Comparison of ENCODE assay signal across 8 cellular contexts in the genomic region with DNA sequence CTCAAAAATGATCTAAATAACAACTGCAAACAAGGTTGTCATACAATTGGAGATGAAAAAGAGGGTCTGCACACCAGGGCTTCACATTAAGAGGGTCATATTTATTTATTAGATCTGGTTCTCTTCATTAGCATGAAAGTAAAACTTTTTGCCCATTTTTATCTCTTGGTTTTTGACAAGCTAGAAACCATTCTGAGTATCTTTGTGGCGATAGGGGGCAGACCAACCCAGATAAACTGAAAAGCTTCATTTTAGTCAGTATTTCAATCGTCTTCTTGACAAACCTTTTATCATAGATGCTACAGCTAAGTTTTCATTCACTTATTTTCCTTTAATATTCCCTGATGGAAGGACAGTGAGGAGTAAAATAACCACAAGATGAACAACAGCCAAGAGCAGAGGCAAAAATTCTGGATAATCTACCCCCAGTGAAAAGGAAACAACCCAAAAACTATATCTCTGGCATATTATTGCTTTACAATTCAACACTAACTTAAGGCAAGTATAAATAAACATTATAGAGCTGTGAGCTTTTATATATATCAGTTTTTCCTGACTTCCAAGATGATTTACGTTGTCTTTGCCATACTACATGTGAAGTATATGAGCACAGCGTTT. TPM values are rescaled to one million over a fixed set of nuclear protein-coding genes. Genes with fewer than 3 reads are reported as not detected.
DNase-seq lines count a peak whose midpoint lies in the region; ATAC-seq lines count a peak whose summit lies in the region.

No MANE protein-coding gene starts in this region.

- no peaks in the 10 kb centered on the region for H3K9me3 Mint-ChIP-seq in activated naive CD4-positive, alpha-beta T cell treated with anti-CD3 and anti-CD28 coated beads for 36 hours

- H3K4me1 Mint-ChIP-seq in activated naive CD4-positive, alpha-beta T cell treated with anti-CD3 and anti-CD28 coated beads for 36 hours (ENCODE audit: low read depth): peaks cover 73% of the 10 kb centered on the region

- H3K27ac Mint-ChIP-seq in activated naive CD4-positive, alpha-beta T cell treated with anti-CD3 and anti-CD28 coated beads for 36 hours: peak overlapping the region; percentile 59

- peaks cover 64% of the 10 kb centered on the region for H3K36me3 ChIP-seq in KOPT-K1 (ENCODE audit: insufficient read depth, low read length)

- peaks cover 11% of the 10 kb centered on the region for H3K9me3 ChIP-seq in KOPT-K1 (ENCODE audit: insufficient read depth, low read length, poor library complexity, severe bottlenecking)

- H3K4me3 Mint-ChIP-seq in activated naive CD4-positive, alpha-beta T cell treated with anti-CD3 and anti-CD28 coated beads for 36 hours: peak overlapping the region; percentile 54

- H3K36me3 Mint-ChIP-seq in activated naive CD4-positive, alpha-beta T cell treated with anti-CD3 and anti-CD28 coated beads for 36 hours (ENCODE audit: low read depth): peaks cover 1% of the 10 kb centered on the region

- DNase-seq in G401 (ENCODE audit: low spot score) (peak; percentile 28), iris pigment epithelial cell (ENCODE audit: low read depth) (peak; percentile 59), NCI-H128 (lab: John Stamatoyannopoulos, UW; ENCODE audit: unreplicated experiment) (no peak), DMS79 (lab: John Stamatoyannopoulos, UW) (no peak)
- DNase-seq in activated naive CD4-positive, alpha-beta T cell treated with anti-CD3 and anti-CD28 coated beads for 36 hours: peak; percentile 79
- peak; percentile 9 to 66 (median 13) for DNase-seq in stimulated activated naive CD4-positive, alpha-beta T cell (lab: John Stamatoyannopoulos, UW)

- ATAC-seq in HG03439 (IDR thresholded peaks at IDR 0.05; ENCODE audit: unreplicated experiment): no peak

- peak overlapping the region; percentile 50 for H3K27ac ChIP-seq in KOPT-K1 (ENCODE audit: low read depth, low read length, poor library complexity, severe bottlenecking)

- in situ Hi-C loops in G401 (cut with HindIII; ENCODE audit: low sequenced_read_pairs): no loop called here

- H3K27me3 Mint-ChIP-seq in activated naive CD4-positive, alpha-beta T cell treated with anti-CD3 and anti-CD28 coated beads for 36 hours (ENCODE audit: low read depth): no peaks in the 10 kb centered on the region

- intact Hi-C loops in activated naive CD4-positive, alpha-beta T cell treated with anti-CD3 and anti-CD28 coated beads for 36 hours (cut with micrococcal nuclease): loop anchor here (1.0 to 10.0 kb wide), 11 partner anchors 22 to 1709 kb away; a partner anchor contains a TSS

- CTCF ChIA-PET in activated naive CD4-positive, alpha-beta T cell treated with anti-CD3 and anti-CD28 coated beads for 36 hours (lab: Charles Lee): interaction anchor here (0.5 to 4.2 kb wide), 56 partner anchors 9 to 794 kb away, joined by 3 to 45 read pairs (median 4); a partner anchor contains a TSS

RNA-seq across cellular contexts. Expression of a gene that starts 45.2 kb away (rescaled TPM):
- not detected in 2 replicates for total RNA-seq in G401 (2014; rRNA removed; shearing (Covaris generic))
- total RNA-seq in activated naive CD4-positive, alpha-beta T cell treated with anti-CD3 and anti-CD28 coated beads for 36 hours: 1 to 10 TPM; 7.0 to 7.4 TPM

Comparison
In these comparisons a context has a peak if more than half of its experiments do, and no peak if none do; other contexts are left out.
1. DNase-seq: peak in G401 (single experiment), activated naive CD4-positive, alpha-beta T cell treated with anti-CD3 and anti-CD28 coated beads for 36 hours (single experiment), iris pigment epithelial cell (single experiment) and stimulated activated naive CD4-positive, alpha-beta T cell (6 of 6); none in NCI-H128 (single experiment) and DMS79 (single experiment).